Comparison of ENCODE assay signal across 8 cellular contexts in the genomic region with DNA sequence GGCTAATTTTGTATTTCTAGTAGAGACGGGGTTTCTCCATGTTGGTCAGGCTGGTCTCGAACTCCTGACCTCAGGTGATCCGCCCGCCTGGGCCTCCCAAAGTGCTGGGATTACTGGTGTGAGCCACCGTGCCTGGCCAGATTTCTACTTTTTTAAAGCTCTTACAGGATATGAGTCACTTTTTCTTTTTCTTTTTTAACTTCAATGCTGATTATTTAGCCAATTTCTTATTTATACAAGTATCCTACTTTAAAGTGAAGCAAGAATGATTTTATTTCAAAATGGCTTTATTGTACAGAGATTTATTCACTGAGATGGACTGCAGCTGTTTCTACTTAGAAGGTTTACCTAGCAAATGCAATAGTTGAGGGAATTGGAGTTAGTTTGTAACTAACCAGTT. TPM values are rescaled to one million over a fixed set of nuclear protein-coding genes. Genes with fewer than 3 reads are reported as not detected.
DNase-seq lines count a peak whose midpoint lies in the region; ATAC-seq, FAIRE-seq and TF ChIP-seq lines count a peak whose summit lies in the region.
"Not testable (repeated sequence)": the region's sequence is repeated elsewhere in the genome, so short reads cannot be mapped to it uniquely, and the experiment has no call there.

No MANE protein-coding gene starts in this region.

- DNase-seq in AG08395 (ENCODE audit: low spot score), result peak; percentile 5
- peak; percentile 69 for DNase-seq in HCEC 1CT
- DNase-seq in RWPE1 (ENCODE audit: low spot score); activated naive CD8-positive, alpha-beta T cell treated with anti-CD3 and anti-CD28 coated beads, Interleukin-2, amount 10 ng/mL, durations not matched to agents 7 days and 5 days; heart left ventricle; natural killer cell treated with Interleukin-12 subunit alpha and Interleukin-12 subunit beta and Interleukin-15 and Interleukin-18, amount 100 ng/mL, for 72 hours (ENCODE audit: low spot score): not testable (repeated sequence)
- DNase-seq in stromal cell of bone marrow (ENCODE audit: low read depth), result peak; percentile 31

- H3K4me1 ChIP-seq in heart left ventricle, result peaks cover 0 to 53% (median 32%) of the 10 kb centered on the region in 12 donors

- not testable (repeated sequence) for H3K9me3 Mint-ChIP-seq in activated naive CD8-positive, alpha-beta T cell treated with anti-CD3 and anti-CD28 coated beads, Interleukin-2, amount 10 ng/mL, durations not matched to agents 7 days and 5 days; natural killer cell treated with Interleukin-12 subunit alpha and Interleukin-12 subunit beta and Interleukin-15 and Interleukin-18, amount 100 ng/mL, for 72 hours

- not testable (repeated sequence) for TF ChIP-seq CTCF in RWPE1 (conservative IDR thresholded peaks at IDR 0.05; ENCODE audit: low read depth); heart left ventricle (IDR thresholded peaks at IDR 0.05)

- 78 to 86% (median 83%) methylated on average over 5 of the region's 5 CpGs for WGBS in heart left ventricle, 4 donors

- peak; percentile 84 for FAIRE-seq in endometrium (lab: Jason Lieb, UNC)

- intact Hi-C loops in heart left ventricle (cut with DNase I), result not testable (repeated sequence)

- H3K27me3 Mint-ChIP-seq in activated naive CD8-positive, alpha-beta T cell treated with anti-CD3 and anti-CD28 coated beads, Interleukin-2, amount 10 ng/mL, durations not matched to agents 7 days and 5 days; natural killer cell treated with Interleukin-12 subunit alpha and Interleukin-12 subunit beta and Interleukin-15 and Interleukin-18, amount 100 ng/mL, for 72 hours: not testable (repeated sequence)

- H3K27me3 ChIP-seq in heart left ventricle, result not testable (repeated sequence)

- POLR2A ChIA-PET in RWPE1 (lab: Yijun Ruan, JAX; ENCODE audit: low non-redundant PET), result not testable (repeated sequence)
- POLR2A ChIA-PET in activated naive CD8-positive, alpha-beta T cell treated with anti-CD3 and anti-CD28 coated beads, Interleukin-2, amount 10 ng/mL, durations not matched to agents 7 days and 5 days (lab: Charles Lee), result interaction anchor here (0.6 kb wide), 1 partner anchor 706 kb away, joined by 3 read pairs; no protein-coding TSS in a partner anchor

- peak overlapping the region; percentile 22 for H3K4me3 Mint-ChIP-seq in activated naive CD8-positive, alpha-beta T cell treated with anti-CD3 and anti-CD28 coated beads, Interleukin-2, amount 10 ng/mL, durations not matched to agents 7 days and 5 days
- H3K4me3 Mint-ChIP-seq in natural killer cell treated with Interleukin-12 subunit alpha and Interleukin-12 subunit beta and Interleukin-15 and Interleukin-18, amount 100 ng/mL, for 72 hours, result peak overlapping the region; percentile 39

- not testable (repeated sequence) for H3K27ac Mint-ChIP-seq in activated naive CD8-positive, alpha-beta T cell treated with anti-CD3 and anti-CD28 coated beads, Interleukin-2, amount 10 ng/mL, durations not matched to agents 7 days and 5 days
- peak overlapping the region; percentile 39 to 41 for H3K27ac Mint-ChIP-seq in natural killer cell treated with Interleukin-12 subunit alpha and Interleukin-12 subunit beta and Interleukin-15 and Interleukin-18, amount 100 ng/mL, for 72 hours

- TF ChIP-seq POLR2A in heart left ventricle (IDR thresholded peaks at IDR 0.05), result not testable (repeated sequence)

- peaks cover 22% of the 10 kb centered on the region for H3K4me1 Mint-ChIP-seq in activated naive CD8-positive, alpha-beta T cell treated with anti-CD3 and anti-CD28 coated beads, Interleukin-2, amount 10 ng/mL, durations not matched to agents 7 days and 5 days
- H3K4me1 Mint-ChIP-seq in natural killer cell treated with Interleukin-12 subunit alpha and Interleukin-12 subunit beta and Interleukin-15 and Interleukin-18, amount 100 ng/mL, for 72 hours (ENCODE audit: low read depth in 2 of 2), result peaks cover 32 to 44% of the 10 kb centered on the region in 2 donors

- CTCF ChIA-PET in RWPE1 (lab: Yijun Ruan, JAX), result not testable (repeated sequence)

- H3K27ac ChIP-seq in RWPE1 (peak overlapping the region; percentile 56), heart left ventricle (peak overlapping the region in 7 of 12 donors; percentile 7 to 97 (median 19))

- H3K36me3 ChIP-seq in heart left ventricle, result peaks cover 0 to 35% (median 15%) of the 10 kb centered on the region in 9 donors

- not testable (repeated sequence) for ATAC-seq in activated naive CD8-positive, alpha-beta T cell treated with anti-CD3 and anti-CD28 coated beads, Interleukin-2, amount 10 ng/mL, durations not matched to agents 7 days and 5 days (ENCODE audit: low read depth); heart left ventricle; natural killer cell treated with Interleukin-12 subunit alpha and Interleukin-12 subunit beta and Interleukin-15 and Interleukin-18, amount 100 ng/mL, for 72 hours

- H3K36me3 Mint-ChIP-seq in activated naive CD8-positive, alpha-beta T cell treated with anti-CD3 and anti-CD28 coated beads, Interleukin-2, amount 10 ng/mL, durations not matched to agents 7 days and 5 days, result peaks cover 14% of the 10 kb centered on the region
- H3K36me3 Mint-ChIP-seq in natural killer cell treated with Interleukin-12 subunit alpha and Interleukin-12 subunit beta and Interleukin-15 and Interleukin-18, amount 100 ng/mL, for 72 hours, result peaks cover 13% of the 10 kb centered on the region

- H3K4me3 ChIP-seq in heart left ventricle, result not testable (repeated sequence)

- H3K9me3 ChIP-seq in heart left ventricle, result not testable (repeated sequence)

RNA-seq across cellular contexts. Expression of a gene that starts 3.3 kb away (rescaled TPM):
- total RNA-seq in activated naive CD8-positive, alpha-beta T cell treated with anti-CD3 and anti-CD28 coated beads, Interleukin-2, amount 10 ng/mL, durations not matched to agents 7 days and 5 days, result 100 to 1,000 TPM; 141 to 151 TPM
- total RNA-seq in heart left ventricle, result 100 to 1,000 TPM; 149 to 212 (median 162) TPM
- 100 to 1,000 TPM in 1 of 2 donors, 10 to 100 TPM in 1; 50.3 to 307 TPM for polyA plus RNA-seq in heart left ventricle
- 100 to 1,000 TPM; 101 to 164 TPM for total RNA-seq in natural killer cell treated with Interleukin-12 subunit alpha and Interleukin-12 subunit beta and Interleukin-15 and Interleukin-18, amount 100 ng/mL, for 72 hours
